ENCODE assay signal across 1 cellular context in the genomic region with DNA sequence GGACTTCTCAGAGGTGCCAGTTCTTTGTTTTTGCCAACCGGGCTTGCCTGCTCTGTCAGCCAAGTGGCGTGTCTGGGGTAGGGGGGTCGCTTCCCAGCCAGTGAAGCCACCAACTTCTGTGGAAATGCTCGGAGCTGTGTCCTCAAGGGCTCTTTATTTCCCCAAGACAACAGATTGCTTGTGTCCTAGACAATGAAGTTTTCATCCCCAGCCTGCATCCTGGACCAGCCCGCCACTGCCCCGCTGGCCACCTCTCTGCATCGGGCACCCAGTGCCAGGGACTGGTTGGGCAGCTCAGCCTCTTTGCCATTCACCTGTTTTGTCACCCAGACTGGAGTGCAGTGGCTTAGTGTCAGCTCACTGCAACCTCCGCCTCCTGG.
TF ChIP-seq lines count a peak whose summit lies in the region.

No MANE protein-coding gene starts in this region.

TF ChIP-seq in H1, 55 proteins besides CTCF, POLR2A, EP300 and RAD21:
- TF ChIP-seq CBX5 (IDR thresholded peaks at IDR 0.05; ENCODE audit: low read depth, low read length): no peak
- TF ChIP-seq, protein P1, sequence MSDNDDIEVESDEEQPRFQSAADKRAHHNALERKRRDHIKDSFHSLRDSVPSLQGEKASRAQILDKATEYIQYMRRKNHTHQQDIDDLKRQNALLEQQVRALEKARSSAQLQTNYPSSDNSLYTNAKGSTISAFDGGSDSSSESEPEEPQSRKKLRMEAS (IDR thresholded peaks at IDR 0.05): no peak
- TF ChIP-seq CBX8 (IDR thresholded peaks at IDR 0.05; ENCODE audit: borderline replicate concordance, low read depth, low read length): no peak
- no peak for TF ChIP-seq EZH2 (IDR thresholded peaks at IDR 0.05; ENCODE audit: low read depth, low read length, severe bottlenecking)
- TF ChIP-seq, protein P2, sequence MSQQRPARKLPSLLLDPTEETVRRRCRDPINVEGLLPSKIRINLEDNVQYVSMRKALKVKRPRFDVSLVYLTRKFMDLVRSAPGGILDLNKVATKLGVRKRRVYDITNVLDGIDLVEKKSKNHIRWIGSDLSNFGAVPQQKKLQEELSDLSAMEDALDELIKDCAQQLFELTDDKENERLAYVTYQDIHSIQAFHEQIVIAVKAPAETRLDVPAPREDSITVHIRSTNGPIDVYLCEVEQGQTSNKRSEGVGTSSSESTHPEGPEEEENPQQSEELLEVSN (IDR thresholded peaks at IDR 0.05): no peak
- no peak for TF ChIP-seq RBBP5 (IDR thresholded peaks at IDR 0.05; ENCODE audit: borderline replicate concordance, low read depth, low read length)
- TF ChIP-seq ASH2L (IDR thresholded peaks at IDR 0.05; ENCODE audit: low read length): no peak
- TF ChIP-seq SP4 (IDR thresholded peaks at IDR 0.05; ENCODE audit: low read length): no peak
- TF ChIP-seq SRF (IDR thresholded peaks at IDR 0.05; ENCODE audit: low read depth, low read length): no peak
- no peak for TF ChIP-seq RXRA (IDR thresholded peaks at IDR 0.05; ENCODE audit: insufficient read depth, low read depth, low read length)
